In genomic region chr11:77081381-77081851, GRCh38 we compare ENCODE assay signal across 1 cellular context.
TF ChIP-seq lines count a peak whose summit lies in the region.

No MANE protein-coding gene starts in this region.

TF ChIP-seq in IMR-90, 13 proteins besides CTCF, POLR2A, EP300 and RAD21:
- TF ChIP-seq BHLHE40 (IDR thresholded peaks at IDR 0.05; ENCODE audit: low read depth, low read length) (no peak), SMC3 (IDR thresholded peaks at IDR 0.05; ENCODE audit: low read depth, low read length) (no peak), RFX5 (IDR thresholded peaks at IDR 0.05; ENCODE audit: low read depth, low read length) (no peak), ELK1 (IDR thresholded peaks at IDR 0.05; ENCODE audit: borderline replicate concordance, low read depth, low read length) (no peak), USF2 (IDR thresholded peaks at IDR 0.05; ENCODE audit: low read depth, low read length) (no peak), MAZ (IDR thresholded peaks at IDR 0.05; ENCODE audit: borderline replicate concordance, low read depth, low read length) (no peak), RCOR1 (IDR thresholded peaks at IDR 0.05; ENCODE audit: insufficient replicate concordance, low read length) (no peak), MXI1 (IDR thresholded peaks at IDR 0.05; ENCODE audit: borderline replicate concordance, low read depth, low read length) (no peak), MAFK (IDR thresholded peaks at IDR 0.05; ENCODE audit: low read depth, low read length) (no peak), NFE2L2 (IDR thresholded peaks at IDR 0.05; ENCODE audit: low read depth, low read length) (no peak), FOS (IDR thresholded peaks at IDR 0.05; ENCODE audit: low read depth, low read length) (no peak), CHD1 (IDR thresholded peaks at IDR 0.05; ENCODE audit: low read depth, low read length) (no peak), CEBPB (IDR thresholded peaks at IDR 0.05; ENCODE audit: low read depth, low read length) (no peak)
